In genomic region chr6:28515676-28516075, GRCh38 we compare ENCODE assay signal across 34 cellular contexts. TPM values are rescaled to one million over a fixed set of nuclear protein-coding genes. Genes with fewer than 3 reads are reported as not detected.
"Had no signal": no experiment of that assay in that cellular context is flagged by ENCODE, and none has a peak within 500 bp of the region (broad histone marks: within the 10 kb centered on the region; RNA-seq: fewer than 3 reads in every experiment).

Gene GPX6, minus strand, starts transcription at chr6:28515793. Its CDS starts 50 bp downstream, at chr6:28515743.

- H3K4me1 ChIP-seq: foreskin keratinocyte, gastrocnemius medialis had no signal

- H3K36me3 ChIP-seq: brain microvascular endothelial cell, gastrocnemius medialis, WERI-Rb-1 had no signal

- H3K9me3 ChIP-seq: gastrocnemius medialis had no signal

- H3K27me3 ChIP-seq: gastrocnemius medialis had no signal

- H3K4me3 ChIP-seq: coronary artery, dorsolateral prefrontal cortex, gastrocnemius medialis had no signal

- H3K27ac ChIP-seq: brain microvascular endothelial cell, coronary artery, dorsolateral prefrontal cortex, foreskin keratinocyte, gastrocnemius medialis, WERI-Rb-1 had no signal

- ATAC-seq: activated CD4-positive, CD25-positive, alpha-beta regulatory T cell treated with anti-CD3 and anti-CD28 coated beads, Interleukin-2, amount 50 U/mL, for 24 hours; activated CD8-positive, alpha-beta T cell treated with anti-CD3 and anti-CD28 coated beads for 36 hours; activated T-cell treated with anti-CD3 and anti-CD28 coated beads, Interleukin-2, amount 50 U/mL, for 4 hours; activated T-helper 17 cell treated with anti-CD3 and anti-CD28 coated beads, Interleukin-2, amount 50 U/mL, for 72 hours; esophagus mucosa; foreskin keratinocyte; gastrocnemius medialis; T-helper 17 cell had no signal

- DNase-seq: activated B cell treated with CpG ODN at 0.5 μM for 24 hours; activated CD4-positive, alpha-beta T cell treated with anti-CD3 and anti-CD28 coated beads for 48 hours; activated CD4-positive, alpha-beta T cell treated with anti-CD3 and anti-CD28 coated beads, Interleukin-2, amount 50 U/mL, for 1 hour; activated CD4-positive, alpha-beta T cell treated with anti-CD3 and anti-CD28 coated beads, Interleukin-2, amount 50 U/mL, for 48 hours; activated CD8-positive, alpha-beta memory T cell treated with anti-CD3 and anti-CD28 coated beads for 24 hours; activated CD8-positive, alpha-beta T cell treated with anti-CD3 and anti-CD28 coated beads for 36 hours; activated effector memory CD4-positive, alpha-beta T cell treated with Interleukin-2 at 50 U/mL for 16 hours; activated gamma-delta T cell treated with Interleukin-2 at 50 U/mL for 16 hours; activated naive CD4-positive, alpha-beta T cell treated with anti-CD3 and anti-CD28 coated beads, Interleukin-2, amount 50 U/mL, for 16 hours; activated naive CD4-positive, alpha-beta T cell treated with Interleukin-2 at 50 U/mL for 16 hours; activated T-cell treated with anti-CD3 and anti-CD28 coated beads, Interleukin-2, amount 50 U/mL, for 4 hours; amniotic stem cell; anterior cingulate cortex; brain microvascular endothelial cell; dorsolateral prefrontal cortex; effector memory CD4-positive, alpha-beta T cell; foreskin keratinocyte; gastrocnemius medialis; glutamatergic neuron; T-helper 1 cell; T-helper 17 cell; T1000; WERI-Rb-1 had no signal

RNA-seq across cellular contexts. Expression of gene GPX6, which starts in this region (rescaled TPM):
- total RNA-seq: activated B cell treated with CpG ODN at 0.5 μM for 24 hours; activated CD8-positive, alpha-beta T cell treated with anti-CD3 and anti-CD28 coated beads for 36 hours; activated T-cell treated with anti-CD3 and anti-CD28 coated beads, Interleukin-2, amount 50 U/mL, for 4 hours; activated T-helper 17 cell treated with anti-CD3 and anti-CD28 coated beads, Interleukin-2, amount 50 U/mL, for 72 hours; astrocyte; bronchial epithelial cell; cardiac septum; cerebellum; dorsolateral prefrontal cortex; endodermal cell; epithelial cell of proximal tubule; esophagus mucosa; foreskin keratinocyte; gastrocnemius medialis; T-helper 17 cell had no signal
- polyA plus RNA-seq: adipose tissue, foreskin keratinocyte had no signal
